13 cellular contexts compared by ENCODE assay signal in genomic region chr3:188208751-188209433, GRCh38. TPM values are rescaled to one million over a fixed set of nuclear protein-coding genes. Genes with fewer than 3 reads are reported as not detected.
DNase-seq lines count a peak whose midpoint lies in the region; ATAC-seq and TF ChIP-seq lines count a peak whose summit lies in the region.
"Had no signal": no experiment of that assay in that cellular context is flagged by ENCODE, and none has a peak within 500 bp of the region (broad histone marks: within the 10 kb centered on the region; RNA-seq: fewer than 3 reads in every experiment).

No MANE protein-coding gene starts in this region.

- DNase-seq in OCI-LY7 (ENCODE audit: low spot score), result no peak
- DNase-seq in fibroblast of lung (ENCODE audit: low read depth in 2 of 2), result peak; percentile 54 to 87
- DNase-seq in retinal pigment epithelial cell (ENCODE audit: low read depth), result peak; percentile 65
- DNase-seq in activated CD4-positive, alpha-beta T cell treated with anti-CD3 and anti-CD28 coated beads for 4 hours, result no peak
- DNase-seq in RPMI8226, result no peak
- DNase-seq in DMS53 (lab: John Stamatoyannopoulos, UW), result no peak
- DNase-seq: activated naive CD4-positive, alpha-beta T cell treated with Interleukin-2 at 50 U/mL for 16 hours; left lung; PC-9; stimulated activated CD4-positive, alpha-beta T cell treated with anti-CD3 and anti-CD28 coated beads, Interleukin-2, amount 100 ng/mL, for 24 hours had no signal

- H3K4me2 ChIP-seq in OCI-LY7 (ENCODE audit: low read length) (0 out of 2 replicates have a peak overlapping the region, but pooled peaks have one; percentile 4), fibroblast of lung (ENCODE audit: extremely low read depth, insufficient read depth, low read length) (peak overlapping the region; percentile 41)
- H3K4me2 ChIP-seq: PC-9 had no signal

- no peak for TF ChIP-seq CTCF in C4-2B (conservative IDR thresholded peaks at IDR 0.05)
- no peak for TF ChIP-seq CTCF in OCI-LY7 (conservative IDR thresholded peaks at IDR 0.05; ENCODE audit: low read length)
- no peak for TF ChIP-seq CTCF in fibroblast of lung (conservative IDR thresholded peaks at IDR 0.05 in 1 of 2, IDR thresholded peaks at IDR 0.05 in 1 of 2; ENCODE audit: low read depth in 1 of 2, low read length in 2 of 2)
- no peak for TF ChIP-seq CTCF in retinal pigment epithelial cell (conservative IDR thresholded peaks at IDR 0.05; ENCODE audit: low read depth, low read length)

- H3K27ac ChIP-seq in C4-2B, result peak overlapping the region; percentile 100
- no peak overlapping the region for H3K27ac ChIP-seq in OCI-LY7 (ENCODE audit: low read depth, low read length, poor library complexity, severe bottlenecking)
- peak overlapping the region; percentile 80 for H3K27ac ChIP-seq in fibroblast of lung (ENCODE audit: insufficient read depth, low read length)
- H3K27ac ChIP-seq: left lung, neutrophil, PC-9 had no signal

- CTCF ChIA-PET in OCI-LY7 (lab: Charles Lee; ENCODE audit: unreplicated experiment), result no interaction called here

- H3K4me1 ChIP-seq in OCI-LY7 (ENCODE audit: insufficient read depth, low read length, poor library complexity, severe bottlenecking) (peaks cover 55% of the 10 kb centered on the region), fibroblast of lung (ENCODE audit: control insufficient read depth, extremely low read depth, insufficient read depth, low read length) (peaks cover 29% of the 10 kb centered on the region)

- no TSS peak for BruUV-seq in OCI-LY7 (replicated peaks; lab: Mats Ljungman, UMichigan)

- ATAC-seq in HG02970 (IDR thresholded peaks at IDR 0.05; ENCODE audit: low FRiP score, unreplicated experiment), result no peak
- ATAC-seq: left lung had no signal

- no peaks in the 10 kb centered on the region for H3K79me2 ChIP-seq in OCI-LY7 (ENCODE audit: insufficient read depth, low read depth, low read length)
- H3K79me2 ChIP-seq in fibroblast of lung (ENCODE audit: control insufficient read depth, insufficient read depth, low read length), result peaks cover 61% of the 10 kb centered on the region

- intact Hi-C loops in OCI-LY7 (cut with micrococcal nuclease; ENCODE audit: unreplicated experiment), result no loop called here

- H2AFZ ChIP-seq in OCI-LY7 (ENCODE audit: low read length) (no peak overlapping the region), fibroblast of lung (ENCODE audit: low read length) (no peak overlapping the region)
- H2AFZ ChIP-seq: PC-9 had no signal

- no peaks in the 10 kb centered on the region for H4K20me1 ChIP-seq in OCI-LY7 (ENCODE audit: insufficient read depth, low read length)
- no peaks in the 10 kb centered on the region for H4K20me1 ChIP-seq in fibroblast of lung (ENCODE audit: control insufficient read depth, extremely low read depth, insufficient read depth, low read length)

- H3K9me3 ChIP-seq in OCI-LY7 (ENCODE audit: low read length), result no peaks in the 10 kb centered on the region
- H3K9me3 ChIP-seq in fibroblast of lung (ENCODE audit: control insufficient read depth, insufficient read depth, low read depth, low read length), result no peaks in the 10 kb centered on the region
- H3K9me3 ChIP-seq: left lung, neutrophil had no signal

- peak overlapping the region; percentile 48 for H3K9ac ChIP-seq in fibroblast of lung (ENCODE audit: insufficient read depth, low read length)

- no peaks in the 10 kb centered on the region for H3K27me3 ChIP-seq in fibroblast of lung (ENCODE audit: control insufficient read depth, insufficient read depth, low read length)
- H3K27me3 ChIP-seq: left lung, neutrophil had no signal

- H3K36me3 ChIP-seq in OCI-LY7 (ENCODE audit: insufficient read depth, low read length) (no peaks in the 10 kb centered on the region), fibroblast of lung (ENCODE audit: control insufficient read depth, insufficient read depth, low read length) (no peaks in the 10 kb centered on the region)
- H3K36me3 ChIP-seq: left lung, neutrophil had no signal

- POLR2A ChIA-PET in OCI-LY7 (lab: Charles Lee), result interaction anchor here (0.5 to 2.5 kb wide), 6 partner anchors 9 to 197 kb away, joined by 3 to 6 read pairs (median 4); no protein-coding TSS in a partner anchor

- no peaks in the 10 kb centered on the region for H3K9me2 ChIP-seq in OCI-LY7 (ENCODE audit: insufficient read depth, low read length)

- no peak overlapping the region for H3K4me3 ChIP-seq in OCI-LY7 (ENCODE audit: low read depth, low read length, poor library complexity, severe bottlenecking)
- no peak overlapping the region for H3K4me3 ChIP-seq in fibroblast of lung (replicated peaks in 1 of 4; ENCODE audit: control extremely low read depth in 1 of 4, insufficient read depth in 1 of 4, low read depth in 3 of 4, low read length in 4 of 4)
- no peak overlapping the region for H3K4me3 ChIP-seq in retinal pigment epithelial cell (ENCODE audit: low read length)
- H3K4me3 ChIP-seq: left lung, PC-9 had no signal

RNA-seq across cellular contexts. Expression of gene LPP, which starts 54.9 kb away (rescaled TPM):
- total RNA-seq in OCI-LY7 (2014; rRNA removed; shearing (Covaris generic)), result 7.4 and 10.9 TPM in 2 replicates
- 102 and 119 TPM in 2 replicates for total RNA-seq in OCI-LY7 (2022)
- 69.0 and 89.6 TPM in 2 replicates for total RNA-seq in fibroblast of lung
- polyA plus RNA-seq in fibroblast of lung, result 55.9 and 124 TPM in 2 replicates
- polyA plus RNA-seq in fibroblast of lung (2012), result 20.2 and 70.2 TPM in 2 replicates
- 1,083 and 1,760 TPM in 2 replicates for polyA minus RNA-seq in fibroblast of lung (ENCODE audit: low replicate concordance)

Comparison
In these comparisons a context has a peak if more than half of its experiments do, and no peak if none do; other contexts are left out.
1. DNase-seq: peak in fibroblast of lung (2 of 2) and retinal pigment epithelial cell (single experiment); none in OCI-LY7 (single experiment), activated CD4-positive, alpha-beta T cell treated with anti-CD3 and anti-CD28 coated beads for 4 hours (0 of 2), RPMI8226 (single experiment) and DMS53 (single experiment).